12 cellular contexts compared by ENCODE assay signal in genomic region chr19:43266731-43267130, GRCh38. TPM values are rescaled to one million over a fixed set of nuclear protein-coding genes. Genes with fewer than 3 reads are reported as not detected.
DNase-seq lines count a peak whose midpoint lies in the region; ATAC-seq, FAIRE-seq and TF ChIP-seq lines count a peak whose summit lies in the region.
"Not testable (repeated sequence)": the region's sequence is repeated elsewhere in the genome, so short reads cannot be mapped to it uniquely, and the experiment has no call there.
"Had no signal": no experiment of that assay in that cellular context is flagged by ENCODE, and none has a peak within 500 bp of the region (broad histone marks: within the 10 kb centered on the region; RNA-seq: fewer than 3 reads in every experiment).

No MANE protein-coding gene starts in this region.

- peak overlapping the region; percentile 69 to 86 for H3K27ac ChIP-seq in A549
- peak overlapping the region; percentile 89 for H3K27ac ChIP-seq in RWPE1
- H3K27ac ChIP-seq in body of pancreas: peak overlapping the region in 3 of 4 donors; percentile 30 to 36 (median 32)
- H3K27ac ChIP-seq in foreskin keratinocyte: peak overlapping the region; percentile 96

- not testable (repeated sequence) for FAIRE-seq in A549 (lab: Jason Lieb, UNC)

- TF ChIP-seq EP300 in A549 (IDR thresholded peaks at IDR 0.05): not testable (repeated sequence)

- not testable (repeated sequence) for TF ChIP-seq RAD21 in A549 (conservative IDR thresholded peaks at IDR 0.05 in 1 of 2, IDR thresholded peaks at IDR 0.05 in 1 of 2)

- peaks cover 13% of the 10 kb centered on the region for H3K9me3 ChIP-seq in A549
- H3K9me3 ChIP-seq in body of pancreas: not testable (repeated sequence)

- not testable (repeated sequence) for ATAC-seq in A549, body of pancreas, foreskin keratinocyte

- intact Hi-C loops in body of pancreas (cut with DNase I): not testable (repeated sequence)

- DNase-seq in A549 (ENCODE audit: low read depth in 1 of 2, low spot score in 1 of 2); RWPE1 (ENCODE audit: low spot score); body of pancreas: not testable (repeated sequence)
- DNase-seq in EH (ENCODE audit: low read depth) (peak; percentile 30), HK-2 (ENCODE audit: unreplicated experiment) (peak; percentile 28), epithelial cell of esophagus (ENCODE audit: low read depth) (peak; percentile 35), foreskin keratinocyte (peak; percentile 16 to 36), renal cortical epithelial cell (ENCODE audit: low read depth) (peak; percentile 72)

- not testable (repeated sequence) for H3K4me3 ChIP-seq in A549; body of pancreas; epithelial cell of esophagus (ENCODE audit: low read length)

- H3K36me3 ChIP-seq in body of pancreas (replicated peaks in 1 of 2; ENCODE audit: insufficient read depth in 1 of 2, low read depth in 2 of 2): not testable (repeated sequence)

- H3K4me2 ChIP-seq in A549: peak overlapping the region; percentile 33; the same call in 1 of the 3 replicates

- not testable (repeated sequence) for TF ChIP-seq POLR2A in A549 (IDR thresholded peaks at IDR 0.05; ENCODE audit: low read length); body of pancreas (IDR thresholded peaks at IDR 0.05)

- TF ChIP-seq CTCF in A549 (IDR thresholded peaks at IDR 0.05); RWPE1 (conservative IDR thresholded peaks at IDR 0.05; ENCODE audit: low read depth); body of pancreas (IDR thresholded peaks at IDR 0.05); epithelial cell of esophagus (IDR thresholded peaks at IDR 0.05; ENCODE audit: insufficient read depth, low read depth, low read length, missing control alignments); foreskin keratinocyte (conservative IDR thresholded peaks at IDR 0.05): not testable (repeated sequence)

- peaks cover 31% of the 10 kb centered on the region for H3K4me1 ChIP-seq in A549
- H3K4me1 ChIP-seq in body of pancreas: not testable (repeated sequence)
- H3K4me1 ChIP-seq in foreskin keratinocyte: peaks cover 27% of the 10 kb centered on the region

- POLR2A ChIA-PET in A549 (lab: Yijun Ruan, JAX); RWPE1 (lab: Yijun Ruan, JAX; ENCODE audit: low non-redundant PET): not testable (repeated sequence)

- not testable (repeated sequence) for H3K27me3 ChIP-seq in body of pancreas, foreskin keratinocyte

- CTCF ChIA-PET in A549 (lab: Yijun Ruan, JAX): not testable (repeated sequence)
- CTCF ChIA-PET in RWPE1 (lab: Yijun Ruan, JAX): interaction anchor here (0.6 kb wide), 1 partner anchor 513 kb away, joined by 4 read pairs; no protein-coding TSS in a partner anchor

RNA-seq across cellular contexts. Expression of gene PSG9, which starts 2.6 kb away (rescaled TPM):
- polyA plus RNA-seq in A549 (2011; rRNA removed): 0.03 and 0.07 TPM in 2 replicates
- polyA plus RNA-seq in A549 (2012; cell fraction: cytosol; rRNA removed): not detected in 2 replicates
- not detected in 2 replicates for polyA plus RNA-seq in A549 (2012; cell fraction: nucleus; rRNA removed)
- 0.08 to 0.13 TPM in 2 of 3 replicates, not detected in the other for polyA plus RNA-seq in A549 (2017; fragmentation: RNase III; extraction: RNeasy Plus Mini Kit Qiagen cat#74134 plus additional on column Dnase treatment)
- polyA minus RNA-seq in A549 (2011; rRNA and poly(A)+ RNA removed): not detected in 2 replicates
- total RNA-seq in body of pancreas: not detected
- total RNA-seq in foreskin keratinocyte: 0.04 TPM in 1 of 2 replicates, not detected in the other
- polyA plus RNA-seq in foreskin keratinocyte: 0.02 and 0.04 TPM in 2 replicates
- total RNA-seq in renal cortical epithelial cell: 1.1 and 2.1 TPM in 2 replicates
- total RNA-seq: CD4-positive, CD25-positive, alpha-beta regulatory T cell; GM23338; Peyer's patch; Right ventricle myocardium superior had no signal
- polyA plus RNA-seq: CD4-positive, CD25-positive, alpha-beta regulatory T cell; GM23338 had no signal

Comparison
In these comparisons a context has a peak if more than half of its experiments do, and no peak if none do; other contexts are left out.
1. H3K27ac ChIP-seq: peak in every context shown above with its lines; median percentile 96 in foreskin keratinocyte; 89 in RWPE1; 78 in A549; 32 in body of pancreas.